24 cellular contexts compared by ENCODE assay signal in genomic region chr15:66881173-66881905, GRCh38.
DNase-seq lines count a peak whose midpoint lies in the region; ATAC-seq, FAIRE-seq and TF ChIP-seq lines count a peak whose summit lies in the region.
"Had no signal": no experiment of that assay in that cellular context is flagged by ENCODE, and none has a peak within 500 bp of the region (broad histone marks: within the 10 kb centered on the region; RNA-seq: fewer than 3 reads in every experiment).

No MANE protein-coding gene starts in this region.

- peak; percentile 14 for DNase-seq in activated effector memory CD4-positive, alpha-beta T cell treated with anti-CD3 and anti-CD28 coated beads, Interleukin-2, amount 50 U/mL, for 16 hours
- no peak for DNase-seq in activated effector memory CD4-positive, alpha-beta T cell treated with Interleukin-2 at 50 U/mL for 16 hours
- DNase-seq in astrocyte (ENCODE audit: low read depth) (no peak), type B pancreatic cell (ENCODE audit: extremely low spot score, unreplicated experiment) (peak; percentile 62), NCI-H526 (lab: John Stamatoyannopoulos, UW) (no peak), WTC11 (ENCODE audit: low spot score) (no peak), KG1 (lab: John Stamatoyannopoulos, UW) (no peak)
- DNase-seq: activated CD4-positive, alpha-beta T cell treated with anti-CD3 and anti-CD28 coated beads for 4 hours; activated naive CD4-positive, alpha-beta T cell treated with anti-CD3 and anti-CD28 coated beads, Interleukin-2, amount 10 ng/mL, durations not matched to agents 7 days and 5 days; activated T-cell treated with anti-CD3 and anti-CD28 coated beads, Interleukin-2, amount 50 U/mL, for 1 hour; left colon; NCI-H1436; NCI-H2171 treated with DMSO at 0.1 percent for 48 hours; occipital lobe; OCI-M1; SJCRH30; stimulated activated CD4-positive, alpha-beta T cell treated with anti-CD3 and anti-CD28 coated beads, Interleukin-1b, Interleukin-23, amount 100 ng/mL, for 48 hours had no signal

- H3K27me3 Mint-ChIP-seq in astrocyte (ENCODE audit: low read depth, unreplicated experiment) (no peaks in the 10 kb centered on the region), nephron (ENCODE audit: low read depth) (peaks cover 8% of the 10 kb centered on the region), type B pancreatic cell (no peaks in the 10 kb centered on the region), WTC11 (ENCODE audit: low read depth) (no peaks in the 10 kb centered on the region)

- ATAC-seq in WTC11, result no peak
- ATAC-seq: HepG2, left colon, right lobe of liver had no signal

- H3K27ac Mint-ChIP-seq in astrocyte (ENCODE audit: unreplicated experiment) (peak overlapping the region; percentile 81), nephron (peak overlapping the region; percentile 43 to 89 (median 70)), type B pancreatic cell (peak overlapping the region; percentile 51), WTC11 (no peak overlapping the region)
- H3K27ac Mint-ChIP-seq: activated naive CD4-positive, alpha-beta T cell treated with anti-CD3 and anti-CD28 coated beads, Interleukin-2, amount 10 ng/mL, durations not matched to agents 7 days and 5 days; dendritic cell treated with granulocyte-macrophage colony-stimulating factor and Interleukin-4, amounts not matched to agents 40 ng/mL and 50 ng/mL, for 4 days had no signal

- H3K36me3 ChIP-seq in astrocyte (ENCODE audit: insufficient read depth, low read length), result no peaks in the 10 kb centered on the region
- H3K36me3 ChIP-seq: right lobe of liver, SJCRH30 had no signal

- H3K4me2 ChIP-seq in astrocyte (ENCODE audit: low read length), result no peak overlapping the region

- CTCF ChIA-PET in WTC11 (lab: Charles Lee), result interaction anchor here (2.5 kb wide), 1 partner anchor 29 kb away, joined by 7 read pairs; no protein-coding TSS in a partner anchor

- H3K9me3 Mint-ChIP-seq in astrocyte (ENCODE audit: unreplicated experiment), result no peaks in the 10 kb centered on the region
- no peaks in the 10 kb centered on the region for H3K9me3 Mint-ChIP-seq in nephron
- H3K9me3 Mint-ChIP-seq in type B pancreatic cell, result peaks cover 3% of the 10 kb centered on the region
- H3K9me3 Mint-ChIP-seq in WTC11, result peaks cover 12% of the 10 kb centered on the region
- H3K9me3 Mint-ChIP-seq: activated naive CD4-positive, alpha-beta T cell treated with anti-CD3 and anti-CD28 coated beads, Interleukin-2, amount 10 ng/mL, durations not matched to agents 7 days and 5 days; dendritic cell treated with granulocyte-macrophage colony-stimulating factor and Interleukin-4, amounts not matched to agents 40 ng/mL and 50 ng/mL, for 4 days had no signal

- no peak overlapping the region for H3K4me3 ChIP-seq in astrocyte (ENCODE audit: insufficient read depth, low read depth, low read length)
- H3K4me3 ChIP-seq: right lobe of liver, SJCRH30 had no signal

- no peak for FAIRE-seq in astrocyte (lab: Jason Lieb, UNC)
- FAIRE-seq: A204.1, frontal cortex, HepG2 had no signal

- no peak overlapping the region for H3K9ac ChIP-seq in astrocyte (ENCODE audit: low read length)

- no peak overlapping the region for H3K27ac ChIP-seq in astrocyte (ENCODE audit: low read depth, low read length)
- H3K27ac ChIP-seq: epithelial cell of prostate, right lobe of liver, SJCRH30 had no signal

- no peak overlapping the region for H2AFZ ChIP-seq in astrocyte (ENCODE audit: low read depth, low read length)

- no peaks in the 10 kb centered on the region for H3K36me3 Mint-ChIP-seq in astrocyte (ENCODE audit: low read depth, unreplicated experiment)
- peaks cover under 1% of the 10 kb centered on the region for H3K36me3 Mint-ChIP-seq in nephron (ENCODE audit: low read depth)
- H3K36me3 Mint-ChIP-seq in type B pancreatic cell, result no peaks in the 10 kb centered on the region
- H3K36me3 Mint-ChIP-seq in WTC11, result peaks cover 3% of the 10 kb centered on the region
- H3K36me3 Mint-ChIP-seq: activated naive CD4-positive, alpha-beta T cell treated with anti-CD3 and anti-CD28 coated beads, Interleukin-2, amount 10 ng/mL, durations not matched to agents 7 days and 5 days had no signal

- peaks cover 32% of the 10 kb centered on the region for H3K4me1 Mint-ChIP-seq in astrocyte (ENCODE audit: low read depth, unreplicated experiment)
- H3K4me1 Mint-ChIP-seq in nephron, result peaks cover 60% of the 10 kb centered on the region
- peaks cover 34% of the 10 kb centered on the region for H3K4me1 Mint-ChIP-seq in type B pancreatic cell (ENCODE audit: unreplicated experiment)
- H3K4me1 Mint-ChIP-seq in WTC11, result peaks cover 23% of the 10 kb centered on the region
- H3K4me1 Mint-ChIP-seq: activated naive CD4-positive, alpha-beta T cell treated with anti-CD3 and anti-CD28 coated beads, Interleukin-2, amount 10 ng/mL, durations not matched to agents 7 days and 5 days had no signal

- no peaks in the 10 kb centered on the region for H3K27me3 ChIP-seq in astrocyte (ENCODE audit: insufficient read depth, low read length)
- H3K27me3 ChIP-seq: right lobe of liver, SJCRH30 had no signal

- H3K4me3 Mint-ChIP-seq in astrocyte (ENCODE audit: unreplicated experiment), result peak overlapping the region; percentile 60
- no peak overlapping the region for H3K4me3 Mint-ChIP-seq in nephron
- H3K4me3 Mint-ChIP-seq in type B pancreatic cell, result no peak overlapping the region
- no peak overlapping the region for H3K4me3 Mint-ChIP-seq in WTC11
- H3K4me3 Mint-ChIP-seq: activated naive CD4-positive, alpha-beta T cell treated with anti-CD3 and anti-CD28 coated beads, Interleukin-2, amount 10 ng/mL, durations not matched to agents 7 days and 5 days; dendritic cell treated with granulocyte-macrophage colony-stimulating factor and Interleukin-4, amounts not matched to agents 40 ng/mL and 50 ng/mL, for 4 days had no signal

- no peaks in the 10 kb centered on the region for H4K20me1 ChIP-seq in astrocyte (ENCODE audit: insufficient read depth, low read length)

- TF ChIP-seq CTCF in astrocyte (IDR thresholded peaks at IDR 0.05; ENCODE audit: insufficient read depth, low read depth, low read length) (no peak), nephron (IDR thresholded peaks at IDR 0.05; ENCODE audit: unreplicated experiment in 3 of 3) (no peak), type B pancreatic cell (conservative IDR thresholded peaks at IDR 0.05) (no peak), WTC11 (IDR thresholded peaks at IDR 0.05) (no peak)

- H3K9me3 ChIP-seq in astrocyte (ENCODE audit: insufficient read depth, low read depth, low read length), result no peaks in the 10 kb centered on the region
- H3K9me3 ChIP-seq: right lobe of liver, SJCRH30 had no signal

- H3K79me2 ChIP-seq in astrocyte (ENCODE audit: insufficient read depth, low read length), result no peaks in the 10 kb centered on the region

- peaks cover 21% of the 10 kb centered on the region for H3K4me1 ChIP-seq in astrocyte (ENCODE audit: insufficient read depth, low read length)

- POLR2A ChIA-PET in WTC11 (lab: Charles Lee), result interaction anchor here (0.5 kb wide), 1 partner anchor 14 kb away, joined by 5 read pairs; no protein-coding TSS in a partner anchor

TF ChIP-seq in WTC11, 78 proteins besides CTCF, POLR2A, EP300 and RAD21:
- TF ChIP-seq ZNF263 (CRISPR knock-in tag; IDR thresholded peaks at IDR 0.05; ENCODE audit: low read depth) (no peak), PRDM15 (CRISPR knock-in tag; IDR thresholded peaks at IDR 0.05) (no peak), ZNF416 (CRISPR knock-in tag; IDR thresholded peaks at IDR 0.05) (no peak), MLX (CRISPR knock-in tag; IDR thresholded peaks at IDR 0.05) (no peak)

Comparison
In these comparisons a context has a peak if more than half of its experiments do, and no peak if none do; other contexts are left out.
1. DNase-seq: peak in activated effector memory CD4-positive, alpha-beta T cell treated with anti-CD3 and anti-CD28 coated beads, Interleukin-2, amount 50 U/mL, for 16 hours (single experiment) and type B pancreatic cell (single experiment); none in activated effector memory CD4-positive, alpha-beta T cell treated with Interleukin-2 at 50 U/mL for 16 hours (single experiment), astrocyte (single experiment), NCI-H526 (0 of 2), WTC11 (single experiment) and KG1 (single experiment).